In genomic region chr5:102511666-102512065, GRCh38 we compare ENCODE assay signal across 12 cellular contexts. TPM values are rescaled to one million over a fixed set of nuclear protein-coding genes. Genes with fewer than 3 reads are reported as not detected.
DNase-seq lines count a peak whose midpoint lies in the region; ATAC-seq and TF ChIP-seq lines count a peak whose summit lies in the region.
"Had no signal": no experiment of that assay in that cellular context is flagged by ENCODE, and none has a peak within 500 bp of the region (broad histone marks: within the 10 kb centered on the region; RNA-seq: fewer than 3 reads in every experiment).

No MANE protein-coding gene starts in this region.

- no peaks in the 10 kb centered on the region for H3K27me3 ChIP-seq in RWPE2 (ENCODE audit: insufficient read depth, poor library complexity, severe bottlenecking)

- no peak for TF ChIP-seq CTCF in RWPE2 (IDR thresholded peaks at IDR 0.05; ENCODE audit: poor library complexity, severe bottlenecking)
- no peak for TF ChIP-seq CTCF in fibroblast of mammary gland (conservative IDR thresholded peaks at IDR 0.05; ENCODE audit: control insufficient read depth, insufficient read depth, low read depth, low read length)
- no peak for TF ChIP-seq CTCF in osteocyte (IDR thresholded peaks at IDR 0.05)
- TF ChIP-seq CTCF in lower leg skin (IDR thresholded peaks at IDR 0.05) = no peak

- 31 to 34% methylated on average over 4 of the region's 4 CpGs for WGBS in lower leg skin, 2 donors

- H3K4me3 ChIP-seq in RWPE2 (ENCODE audit: severe bottlenecking) = no peak overlapping the region
- H3K4me3 ChIP-seq in fibroblast of mammary gland (ENCODE audit: control insufficient read depth, low read depth, low read length) = no peak overlapping the region
- no peak overlapping the region for H3K4me3 ChIP-seq in lower leg skin (ENCODE audit: low read depth, poor library complexity, severe bottlenecking)
- H3K4me3 ChIP-seq: SK-N-MC had no signal

- no peaks in the 10 kb centered on the region for H3K36me3 Mint-ChIP-seq in osteocyte (ENCODE audit: unreplicated experiment)

- DNase-seq in GM03348 (ENCODE audit: low spot score) (peak; percentile 6), RWPE2 (ENCODE audit: low spot score) (no peak), fibroblast of mammary gland (ENCODE audit: low read depth) (peak; percentile 12), osteocyte (ENCODE audit: extremely low spot score, unreplicated experiment) (no peak), lower leg skin (ENCODE audit: low spot score in 2 of 2) (no peak), AG08396 (ENCODE audit: low spot score) (no peak)
- no peak for DNase-seq in activated CD4-positive, alpha-beta T cell treated with anti-CD3 and anti-CD28 coated beads, Interleukin-2, amount 50 U/mL, for 48 hours
- DNase-seq in stimulated activated naive CD8-positive, alpha-beta T cell treated with anti-CD3 and anti-CD28 coated beads, Interleukin-15, amount 100 ng/mL, for 72 hours = no peak
- DNase-seq: activated naive CD4-positive, alpha-beta T cell treated with Interleukin-2 at 50 U/mL for 16 hours; NCI-H510A treated with DMSO at 0.1 percent for 48 hours; stimulated activated CD4-positive, alpha-beta T cell treated with anti-CD3 and anti-CD28 coated beads, Interleukin-15, amount 100 ng/mL, for 24 hours had no signal

- no peaks in the 10 kb centered on the region for H3K9me3 Mint-ChIP-seq in osteocyte (ENCODE audit: unreplicated experiment)
- H3K9me3 Mint-ChIP-seq in stimulated activated naive CD8-positive, alpha-beta T cell treated with anti-CD3 and anti-CD28 coated beads, Interleukin-15, amount 100 ng/mL, for 72 hours = no peaks in the 10 kb centered on the region

- peaks cover 4% of the 10 kb centered on the region for H3K27me3 Mint-ChIP-seq in osteocyte (ENCODE audit: unreplicated experiment)
- no peaks in the 10 kb centered on the region for H3K27me3 Mint-ChIP-seq in stimulated activated naive CD8-positive, alpha-beta T cell treated with anti-CD3 and anti-CD28 coated beads, Interleukin-15, amount 100 ng/mL, for 72 hours

- 0 out of 3 replicates have a peak, but pooled peaks have one; percentile 19 for ATAC-seq in RWPE2 (ENCODE audit: low read depth)
- no peak for ATAC-seq in stimulated activated naive CD8-positive, alpha-beta T cell treated with anti-CD3 and anti-CD28 coated beads, Interleukin-15, amount 100 ng/mL, for 72 hours

- intact Hi-C loops in lower leg skin (cut with DNase I; ENCODE audit: low total_unique reads) = no loop called here

- H3K4me1 ChIP-seq in RWPE2 (ENCODE audit: insufficient read depth, poor library complexity, severe bottlenecking) = no peaks in the 10 kb centered on the region

- peaks cover 15% of the 10 kb centered on the region for H3K4me1 Mint-ChIP-seq in osteocyte (ENCODE audit: unreplicated experiment)
- H3K4me1 Mint-ChIP-seq in stimulated activated naive CD8-positive, alpha-beta T cell treated with anti-CD3 and anti-CD28 coated beads, Interleukin-15, amount 100 ng/mL, for 72 hours = no peaks in the 10 kb centered on the region

- no peaks in the 10 kb centered on the region for H3K9me3 ChIP-seq in RWPE2 (ENCODE audit: severe bottlenecking)

- no peaks in the 10 kb centered on the region for H3K36me3 ChIP-seq in RWPE2 (ENCODE audit: low read depth)

- TF ChIP-seq POLR2A in lower leg skin (IDR thresholded peaks at IDR 0.05) = no peak

- H3K4me3 Mint-ChIP-seq in osteocyte (ENCODE audit: unreplicated experiment) = no peak overlapping the region
- no peak overlapping the region for H3K4me3 Mint-ChIP-seq in stimulated activated naive CD8-positive, alpha-beta T cell treated with anti-CD3 and anti-CD28 coated beads, Interleukin-15, amount 100 ng/mL, for 72 hours

- peak overlapping the region; percentile 81 for H3K27ac Mint-ChIP-seq in osteocyte (ENCODE audit: unreplicated experiment)
- H3K27ac Mint-ChIP-seq in stimulated activated naive CD8-positive, alpha-beta T cell treated with anti-CD3 and anti-CD28 coated beads, Interleukin-15, amount 100 ng/mL, for 72 hours = no peak overlapping the region

- H3K27ac ChIP-seq in RWPE2 (ENCODE audit: poor library complexity, severe bottlenecking) = no peak overlapping the region
- H3K27ac ChIP-seq: SK-N-MC had no signal

RNA-seq across cellular contexts. Expression of gene SLCO6A1, which starts 12.9 kb away (rescaled TPM):
- total RNA-seq in osteocyte = 0.65 and 0.78 TPM in 2 replicates
- total RNA-seq in lower leg skin = not detected

Comparison
In these comparisons a context has a peak if more than half of its experiments do, and no peak if none do; other contexts are left out.
1. DNase-seq: peak in GM03348 (single experiment) and fibroblast of mammary gland (single experiment); none in RWPE2 (single experiment), osteocyte (single experiment), activated CD4-positive, alpha-beta T cell treated with anti-CD3 and anti-CD28 coated beads, Interleukin-2, amount 50 U/mL, for 48 hours (0 of 2), lower leg skin (0 of 2), AG08396 (single experiment) and stimulated activated naive CD8-positive, alpha-beta T cell treated with anti-CD3 and anti-CD28 coated beads, Interleukin-15, amount 100 ng/mL, for 72 hours (0 of 2).